ENCODE assay signal across 9 cellular contexts in the genomic region with DNA sequence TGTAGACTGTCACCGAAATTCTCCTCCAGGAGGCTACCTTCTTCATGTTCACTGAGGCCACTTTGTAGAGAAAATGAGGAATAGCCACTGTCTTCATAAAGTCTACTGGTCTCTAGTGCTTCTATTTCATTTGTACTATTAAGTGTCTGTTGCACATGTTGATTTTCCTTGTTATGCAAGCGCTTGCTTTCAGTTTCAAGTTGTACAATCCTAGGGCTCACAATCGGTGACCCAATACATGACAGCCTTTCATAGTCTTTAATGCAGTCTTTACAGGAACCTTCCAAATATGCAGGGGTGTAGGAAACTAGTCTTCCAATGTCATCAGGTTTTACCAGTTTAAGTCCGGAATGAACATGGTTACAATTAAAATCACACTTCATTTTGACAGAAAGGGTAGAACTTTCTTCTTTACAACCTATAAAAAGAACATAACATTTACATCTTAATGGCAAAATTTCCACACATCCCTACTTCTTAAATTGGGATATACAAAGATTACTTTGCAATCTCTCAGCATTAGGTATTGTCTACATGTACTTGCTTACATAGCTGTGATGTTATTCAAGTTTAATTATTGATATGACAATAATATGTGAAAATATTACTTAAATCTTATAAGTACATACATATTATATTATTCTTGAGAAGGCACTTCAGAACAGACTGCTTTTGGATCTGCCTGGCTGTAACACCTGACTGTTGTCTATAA. TPM values are rescaled to one million over a fixed set of nuclear protein-coding genes. Genes with fewer than 3 reads are reported as not detected.
DNase-seq lines count a peak whose midpoint lies in the region; ATAC-seq lines count a peak whose summit lies in the region.
"Had no signal": no experiment of that assay in that cellular context is flagged by ENCODE, and none has a peak within 500 bp of the region (broad histone marks: within the 10 kb centered on the region; RNA-seq: fewer than 3 reads in every experiment).

No MANE protein-coding gene starts in this region.

- ATAC-seq in activated CD4-positive, CD25-positive, alpha-beta regulatory T cell treated with anti-CD3 and anti-CD28 coated beads, Interleukin-2, amount 50 U/mL, for 24 hours, result peak; percentile 53 to 55
- ATAC-seq in HG03196 (IDR thresholded peaks at IDR 0.05; ENCODE audit: unreplicated experiment), result peak; percentile 47
- ATAC-seq in activated naive CD8-positive, alpha-beta T cell treated with anti-CD3 and anti-CD28 coated beads, Interleukin-2, amount 10 ng/mL, durations not matched to agents 7 days and 5 days (ENCODE audit: low read depth), result peak; percentile 64
- ATAC-seq in HG02938 (IDR thresholded peaks at IDR 0.05; ENCODE audit: unreplicated experiment), result no peak

- peak overlapping the region; percentile 71 for H3K27ac Mint-ChIP-seq in activated naive CD8-positive, alpha-beta T cell treated with anti-CD3 and anti-CD28 coated beads, Interleukin-2, amount 10 ng/mL, durations not matched to agents 7 days and 5 days

- H3K4me3 Mint-ChIP-seq in activated naive CD8-positive, alpha-beta T cell treated with anti-CD3 and anti-CD28 coated beads, Interleukin-2, amount 10 ng/mL, durations not matched to agents 7 days and 5 days, result peak overlapping the region; percentile 64

- H3K4me1 Mint-ChIP-seq in activated naive CD8-positive, alpha-beta T cell treated with anti-CD3 and anti-CD28 coated beads, Interleukin-2, amount 10 ng/mL, durations not matched to agents 7 days and 5 days, result peaks cover 51% of the 10 kb centered on the region

- H3K36me3 Mint-ChIP-seq in activated naive CD8-positive, alpha-beta T cell treated with anti-CD3 and anti-CD28 coated beads, Interleukin-2, amount 10 ng/mL, durations not matched to agents 7 days and 5 days, result peaks cover 52% of the 10 kb centered on the region

- DNase-seq in activated CD4-positive, CD25-positive, alpha-beta regulatory T cell (lab: John Stamatoyannopoulos, UW), result no peak
- no peak for DNase-seq in activated naive CD8-positive, alpha-beta T cell treated with anti-CD3 and anti-CD28 coated beads, Interleukin-2, amount 10 ng/mL, durations not matched to agents 7 days and 5 days
- DNase-seq in renal cortical epithelial cell (ENCODE audit: low read depth) (peak; percentile 35), NCI-H2107 treated with DMSO at 0.1 percent for 48 hours (lab: John Stamatoyannopoulos, UW; ENCODE audit: unreplicated experiment) (no peak), dedifferentiated amniotic fluid mesenchymal stem cell (ENCODE audit: extremely low spot score) (no peak)
- DNase-seq: 8988T had no signal

- POLR2A ChIA-PET in activated naive CD8-positive, alpha-beta T cell treated with anti-CD3 and anti-CD28 coated beads, Interleukin-2, amount 10 ng/mL, durations not matched to agents 7 days and 5 days (lab: Charles Lee), result interaction anchor here (0.6 to 2.5 kb wide), 3 partner anchors 8 to 162 kb away, joined by 4 to 10 read pairs (median 6); a partner anchor contains a TSS

- no peaks in the 10 kb centered on the region for H3K27me3 Mint-ChIP-seq in activated naive CD8-positive, alpha-beta T cell treated with anti-CD3 and anti-CD28 coated beads, Interleukin-2, amount 10 ng/mL, durations not matched to agents 7 days and 5 days

- H3K9me3 Mint-ChIP-seq in activated naive CD8-positive, alpha-beta T cell treated with anti-CD3 and anti-CD28 coated beads, Interleukin-2, amount 10 ng/mL, durations not matched to agents 7 days and 5 days, result no peaks in the 10 kb centered on the region

RNA-seq across cellular contexts. Expression of a gene that starts 7.5 kb away (rescaled TPM):
- total RNA-seq in activated naive CD8-positive, alpha-beta T cell treated with anti-CD3 and anti-CD28 coated beads, Interleukin-2, amount 10 ng/mL, durations not matched to agents 7 days and 5 days, result 10 to 100 TPM; 47.1 to 50.8 TPM
- total RNA-seq in renal cortical epithelial cell, result 4.6 and 12.3 TPM in 2 replicates

RNA-seq across cellular contexts. Expression of a gene that starts 27.1 kb away (rescaled TPM):
- 10 to 100 TPM; 16.5 to 17.2 TPM for total RNA-seq in activated naive CD8-positive, alpha-beta T cell treated with anti-CD3 and anti-CD28 coated beads, Interleukin-2, amount 10 ng/mL, durations not matched to agents 7 days and 5 days
- total RNA-seq in renal cortical epithelial cell, result 20.7 and 30.5 TPM in 2 replicates
